ENCODE assay signal across 10 cellular contexts in the genomic region with DNA sequence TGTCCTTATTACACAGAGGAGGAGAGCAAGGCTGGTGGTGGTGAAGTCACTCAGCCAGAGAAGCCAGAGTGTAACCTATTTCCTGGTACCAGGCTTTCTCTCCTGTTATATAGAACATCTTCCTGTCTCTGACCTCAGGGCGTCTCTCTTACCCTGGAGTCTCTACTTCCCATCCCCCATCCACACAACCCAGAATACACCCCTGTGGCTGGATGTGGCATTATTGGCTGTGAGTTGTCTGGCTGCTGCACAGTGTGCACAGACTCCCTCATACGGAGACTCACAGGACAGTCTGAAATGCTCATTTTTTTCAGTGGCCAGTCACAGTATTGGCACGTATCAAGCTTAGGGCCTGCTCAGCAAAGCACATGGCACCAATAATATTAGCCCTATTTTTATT. TPM values are rescaled to one million over a fixed set of nuclear protein-coding genes. Genes with fewer than 3 reads are reported as not detected.
DNase-seq lines count a peak whose midpoint lies in the region; ATAC-seq and TF ChIP-seq lines count a peak whose summit lies in the region.
"Had no signal": no experiment of that assay in that cellular context is flagged by ENCODE, and none has a peak within 500 bp of the region (broad histone marks: within the 10 kb centered on the region; RNA-seq: fewer than 3 reads in every experiment).

No MANE protein-coding gene starts in this region.

- DNase-seq in activated naive CD4-positive, alpha-beta T cell treated with anti-CD3 and anti-CD28 coated beads, Interleukin-2, amount 50 U/mL, for 72 hours (ENCODE audit: low spot score in 2 of 2) = peak in 1 of 2 donors; percentile 30
- DNase-seq in activated naive CD4-positive, alpha-beta T cell treated with Interleukin-2 at 50 U/mL for 16 hours = no peak
- peak; percentile 47 for DNase-seq in NCI-H2196 (lab: John Stamatoyannopoulos, UW; ENCODE audit: unreplicated experiment)
- DNase-seq in activated naive CD8-positive, alpha-beta T cell treated with anti-CD3 and anti-CD28 coated beads for 36 hours = peak; percentile 20
- no peak for DNase-seq in type B pancreatic cell (ENCODE audit: extremely low spot score, unreplicated experiment)
- no peak for DNase-seq in C1 segment of cervical spinal cord (lab: John Stamatoyannopoulos, UW)
- DNase-seq in tibial nerve (ENCODE audit: low spot score in 2 of 2) = no peak
- DNase-seq: activated effector memory CD4-positive, alpha-beta T cell treated with Interleukin-2 at 50 U/mL for 16 hours; NCI-H226 had no signal

- H3K27me3 Mint-ChIP-seq in activated naive CD8-positive, alpha-beta T cell treated with anti-CD3 and anti-CD28 coated beads for 36 hours = peaks cover 16% of the 10 kb centered on the region
- peaks cover 3% of the 10 kb centered on the region for H3K27me3 Mint-ChIP-seq in type B pancreatic cell

- no peak overlapping the region for H3K4me3 ChIP-seq in tibial nerve

- 55 to 56% methylated on average over 3 of the region's 3 CpGs for WGBS in tibial nerve, 2 donors

- no peaks in the 10 kb centered on the region for H3K9me3 ChIP-seq in tibial nerve

- H3K27ac Mint-ChIP-seq in activated naive CD4-positive, alpha-beta T cell treated with anti-CD3 and anti-CD28 coated beads, Interleukin-2, amount 50 U/mL, for 72 hours = peak overlapping the region in 1 of 2 donors; percentile 84
- H3K27ac Mint-ChIP-seq in activated naive CD8-positive, alpha-beta T cell treated with anti-CD3 and anti-CD28 coated beads for 36 hours = no peak overlapping the region
- no peak overlapping the region for H3K27ac Mint-ChIP-seq in type B pancreatic cell

- no peaks in the 10 kb centered on the region for H3K36me3 Mint-ChIP-seq in activated naive CD4-positive, alpha-beta T cell treated with anti-CD3 and anti-CD28 coated beads, Interleukin-2, amount 50 U/mL, for 72 hours
- no peaks in the 10 kb centered on the region for H3K36me3 Mint-ChIP-seq in activated naive CD8-positive, alpha-beta T cell treated with anti-CD3 and anti-CD28 coated beads for 36 hours
- peaks cover 11% of the 10 kb centered on the region for H3K36me3 Mint-ChIP-seq in type B pancreatic cell

- H3K4me1 Mint-ChIP-seq in activated naive CD8-positive, alpha-beta T cell treated with anti-CD3 and anti-CD28 coated beads for 36 hours = peaks cover 8% of the 10 kb centered on the region
- H3K4me1 Mint-ChIP-seq in type B pancreatic cell (ENCODE audit: unreplicated experiment) = peaks cover 13% of the 10 kb centered on the region

- no peak for TF ChIP-seq EP300 in tibial nerve (IDR thresholded peaks at IDR 0.05)

- no peaks in the 10 kb centered on the region for H3K36me3 ChIP-seq in tibial nerve

- TF ChIP-seq POLR2A in tibial nerve (IDR thresholded peaks at IDR 0.05) = no peak

- TF ChIP-seq CTCF in type B pancreatic cell (conservative IDR thresholded peaks at IDR 0.05) (peak; percentile 32), tibial nerve (IDR thresholded peaks at IDR 0.05) (no peak)

- no peak overlapping the region for H3K4me3 Mint-ChIP-seq in activated naive CD8-positive, alpha-beta T cell treated with anti-CD3 and anti-CD28 coated beads for 36 hours
- H3K4me3 Mint-ChIP-seq in type B pancreatic cell = no peak overlapping the region

- H3K27ac ChIP-seq in tibial nerve = no peak overlapping the region

- peak; percentile 72 to 93 for ATAC-seq in activated naive CD4-positive, alpha-beta T cell treated with anti-CD3 and anti-CD28 coated beads, Interleukin-2, amount 50 U/mL, for 72 hours
- no peak for ATAC-seq in HG03159 (IDR thresholded peaks at IDR 0.05; ENCODE audit: unreplicated experiment)

- no peaks in the 10 kb centered on the region for H3K9me3 Mint-ChIP-seq in activated naive CD4-positive, alpha-beta T cell treated with anti-CD3 and anti-CD28 coated beads, Interleukin-2, amount 50 U/mL, for 72 hours
- H3K9me3 Mint-ChIP-seq in activated naive CD8-positive, alpha-beta T cell treated with anti-CD3 and anti-CD28 coated beads for 36 hours = no peaks in the 10 kb centered on the region
- H3K9me3 Mint-ChIP-seq in type B pancreatic cell = no peaks in the 10 kb centered on the region

- H3K4me1 ChIP-seq in tibial nerve = no peaks in the 10 kb centered on the region

- H3K27me3 ChIP-seq in tibial nerve = no peaks in the 10 kb centered on the region

RNA-seq across cellular contexts. Expression of a gene that starts 8.6 kb away (rescaled TPM):
- 1 to 10 TPM in 1 of 2 donors, under 1 TPM in 1; 0.43 to 1.8 TPM for total RNA-seq in activated naive CD4-positive, alpha-beta T cell treated with anti-CD3 and anti-CD28 coated beads, Interleukin-2, amount 50 U/mL, for 72 hours
- total RNA-seq in activated naive CD8-positive, alpha-beta T cell treated with anti-CD3 and anti-CD28 coated beads for 36 hours = 1 to 10 TPM; 1.3 to 1.7 TPM
- total RNA-seq in type B pancreatic cell (ENCODE audit: low replicate concordance) = 24.8 and 48.9 TPM in 2 replicates
- total RNA-seq in tibial nerve = 10 to 100 TPM; 12.7 to 19.8 (median 14.1) TPM

RNA-seq across cellular contexts. Expression of a gene that starts 35.2 kb away (rescaled TPM):
- total RNA-seq in activated naive CD4-positive, alpha-beta T cell treated with anti-CD3 and anti-CD28 coated beads, Interleukin-2, amount 50 U/mL, for 72 hours = 10 to 100 TPM; 12.2 to 27.6 TPM
- total RNA-seq in activated naive CD8-positive, alpha-beta T cell treated with anti-CD3 and anti-CD28 coated beads for 36 hours = 1 to 10 TPM; 6.8 to 8.0 TPM
- total RNA-seq in type B pancreatic cell (ENCODE audit: low replicate concordance) (11.6 and 17.8 TPM in 2 replicates), tibial nerve (100 to 1,000 TPM in 3 of 4 donors, 10 to 100 TPM in 1; 86.4 to 134 (median 121) TPM)

RNA-seq across cellular contexts. Expression of a gene that starts 39.3 kb away (rescaled TPM):
- total RNA-seq in activated naive CD4-positive, alpha-beta T cell treated with anti-CD3 and anti-CD28 coated beads, Interleukin-2, amount 50 U/mL, for 72 hours = 100 to 1,000 TPM; 172 to 245 TPM
- 100 to 1,000 TPM; 311 to 325 TPM for total RNA-seq in activated naive CD8-positive, alpha-beta T cell treated with anti-CD3 and anti-CD28 coated beads for 36 hours
- total RNA-seq in type B pancreatic cell (ENCODE audit: low replicate concordance) (51.9 and 118 TPM in 2 replicates), tibial nerve (1 to 10 TPM; 4.2 to 7.6 (median 7.5) TPM)

RNA-seq across cellular contexts. Expression of a gene that starts 47.0 kb away (rescaled TPM):
- 10 to 100 TPM; 26.0 to 31.3 TPM for total RNA-seq in activated naive CD4-positive, alpha-beta T cell treated with anti-CD3 and anti-CD28 coated beads, Interleukin-2, amount 50 U/mL, for 72 hours
- total RNA-seq in activated naive CD8-positive, alpha-beta T cell treated with anti-CD3 and anti-CD28 coated beads for 36 hours = 10 to 100 TPM; 29.4 to 32.3 TPM
- total RNA-seq in type B pancreatic cell (ENCODE audit: low replicate concordance) (35.2 and 42.3 TPM in 2 replicates), tibial nerve (10 to 100 TPM; 50.3 to 75.3 (median 67.5) TPM)

Comparison
In these comparisons a context has a peak if more than half of its experiments do, and no peak if none do; other contexts are left out.
1. DNase-seq: peak in NCI-H2196 (single experiment) and activated naive CD8-positive, alpha-beta T cell treated with anti-CD3 and anti-CD28 coated beads for 36 hours (single experiment); none in activated naive CD4-positive, alpha-beta T cell treated with Interleukin-2 at 50 U/mL for 16 hours (single experiment), type B pancreatic cell (single experiment), C1 segment of cervical spinal cord (0 of 14) and tibial nerve (0 of 2).